In genomic region chr11:24375896-24376295, GRCh38 we compare ENCODE assay signal across 20 cellular contexts.
DNase-seq lines count a peak whose midpoint lies in the region; ATAC-seq, FAIRE-seq and TF ChIP-seq lines count a peak whose summit lies in the region.
"Had no signal": no experiment of that assay in that cellular context is flagged by ENCODE, and none has a peak within 500 bp of the region (broad histone marks: within the 10 kb centered on the region; RNA-seq: fewer than 3 reads in every experiment).

No MANE protein-coding gene starts in this region.

- no peak overlapping the region for H3K9ac ChIP-seq in smooth muscle cell (ENCODE audit: low read depth)

- H3K9me3 ChIP-seq in smooth muscle cell (replicated peaks; ENCODE audit: low read depth) (no peaks in the 10 kb centered on the region), stomach (no peaks in the 10 kb centered on the region), gastrocnemius medialis (no peaks in the 10 kb centered on the region)
- H3K9me3 ChIP-seq: A549 had no signal

- H3K27me3 ChIP-seq in smooth muscle cell (ENCODE audit: low read depth): no peaks in the 10 kb centered on the region
- H3K27me3 ChIP-seq in stomach: no peaks in the 10 kb centered on the region
- no peaks in the 10 kb centered on the region for H3K27me3 ChIP-seq in gastrocnemius medialis

- no peak for ATAC-seq in HG02938 (IDR thresholded peaks at IDR 0.05; ENCODE audit: unreplicated experiment)
- no peak for ATAC-seq in gastrocnemius medialis
- ATAC-seq: A549; CD8-positive, alpha-beta T cell had no signal

- in situ Hi-C loops in gastrocnemius medialis (cut with MboI; ENCODE audit: low sequenced_read_pairs in 4 of 4): no loop called here

- peak overlapping the region; percentile 75 for H2AFZ ChIP-seq in smooth muscle cell (ENCODE audit: low read depth)

- no peak for TF ChIP-seq CTCF in VCaP (conservative IDR thresholded peaks at IDR 0.05)
- no peak for TF ChIP-seq CTCF in smooth muscle cell (IDR thresholded peaks at IDR 0.05; ENCODE audit: borderline replicate concordance, insufficient read depth, poor library complexity, severe bottlenecking)
- TF ChIP-seq CTCF in stomach (IDR thresholded peaks at IDR 0.05): no peak
- TF ChIP-seq CTCF in gastrocnemius medialis (IDR thresholded peaks at IDR 0.05 in 4 of 5, conservative IDR thresholded peaks at IDR 0.05 in 1 of 5): no peak

- peaks cover 11% of the 10 kb centered on the region for H3F3A ChIP-seq in smooth muscle cell (ENCODE audit: low read depth)

- FAIRE-seq in endometrium (lab: Jason Lieb, UNC) (peak; percentile 48), GM12892 (lab: Jason Lieb, UNC) (no peak)
- FAIRE-seq: A549, D721Med, G401.6, GM12891 had no signal

- H3K27ac ChIP-seq in VCaP: peak overlapping the region; percentile 25; the same call in 1 of the 2 replicates
- H3K27ac ChIP-seq in smooth muscle cell (ENCODE audit: low read depth): peak overlapping the region; percentile 22
- no peak overlapping the region for H3K27ac ChIP-seq in stomach
- H3K27ac ChIP-seq in gastrocnemius medialis: no peak overlapping the region
- H3K27ac ChIP-seq: A549, HL-60 had no signal

- H3K4me1 ChIP-seq in smooth muscle cell (ENCODE audit: low read depth): peaks cover 23% of the 10 kb centered on the region
- H3K4me1 ChIP-seq in stomach: no peaks in the 10 kb centered on the region
- no peaks in the 10 kb centered on the region for H3K4me1 ChIP-seq in gastrocnemius medialis
- H3K4me1 ChIP-seq: A549 had no signal

- H3K4me3 ChIP-seq in smooth muscle cell: no peak overlapping the region
- H3K4me3 ChIP-seq in stomach: no peak overlapping the region
- no peak overlapping the region for H3K4me3 ChIP-seq in gastrocnemius medialis
- H3K4me3 ChIP-seq: A549 had no signal

- no peaks in the 10 kb centered on the region for H3K79me2 ChIP-seq in smooth muscle cell (ENCODE audit: low read depth)

- peak overlapping the region; percentile 28 for H3K4me2 ChIP-seq in smooth muscle cell
- H3K4me2 ChIP-seq: A549 had no signal

- intact Hi-C loops in stomach (cut with DNase I; ENCODE audit: low total_unique reads) (no loop called here), gastrocnemius medialis (cut with DNase I; ENCODE audit: low total_unique reads) (no loop called here)

- no peak for TF ChIP-seq EP300 in stomach (IDR thresholded peaks at IDR 0.05)

- H3K36me3 ChIP-seq in smooth muscle cell (ENCODE audit: low read depth) (no peaks in the 10 kb centered on the region), stomach (no peaks in the 10 kb centered on the region), gastrocnemius medialis (no peaks in the 10 kb centered on the region)

- DNase-seq in iris pigment epithelial cell (ENCODE audit: low read depth) (peak; percentile 56), smooth muscle cell (lab: John Stamatoyannopoulos, UW; ENCODE audit: unreplicated experiment) (no peak), stomach (no peak), GM12892 (ENCODE audit: insufficient read length) (no peak), gastrocnemius medialis (no peak)
- DNase-seq: CD8-positive, alpha-beta T cell; COR-L47; DMS153; DMS79 treated with DMSO at 0.1 percent for 48 hours; EL; GOT3; H9 had no signal

- no peaks in the 10 kb centered on the region for H4K20me1 ChIP-seq in smooth muscle cell (ENCODE audit: low read depth)

- no peak for TF ChIP-seq POLR2A in stomach (IDR thresholded peaks at IDR 0.05)
- TF ChIP-seq POLR2A in GM12892 (IDR thresholded peaks at IDR 0.05; ENCODE audit: low read depth, low read length): no peak
- no peak for TF ChIP-seq POLR2A in gastrocnemius medialis (IDR thresholded peaks at IDR 0.05)

- 29% methylated on average over 3 of the region's 3 CpGs for WGBS in smooth muscle cell (ENCODE audit: low lambda C conversion rate)
- 70 to 78% (median 73%) methylated on average over 3 of the region's 3 CpGs for WGBS in stomach, 5 donors

Comparison
In these comparisons a context has a peak if more than half of its experiments do, and no peak if none do; other contexts are left out.
1. H3K27ac ChIP-seq: peak in VCaP (single experiment) and smooth muscle cell (single experiment); none in stomach (0 of 5) and gastrocnemius medialis (0 of 4).